ENCODE assay signal across 8 cellular contexts in the genomic region with DNA sequence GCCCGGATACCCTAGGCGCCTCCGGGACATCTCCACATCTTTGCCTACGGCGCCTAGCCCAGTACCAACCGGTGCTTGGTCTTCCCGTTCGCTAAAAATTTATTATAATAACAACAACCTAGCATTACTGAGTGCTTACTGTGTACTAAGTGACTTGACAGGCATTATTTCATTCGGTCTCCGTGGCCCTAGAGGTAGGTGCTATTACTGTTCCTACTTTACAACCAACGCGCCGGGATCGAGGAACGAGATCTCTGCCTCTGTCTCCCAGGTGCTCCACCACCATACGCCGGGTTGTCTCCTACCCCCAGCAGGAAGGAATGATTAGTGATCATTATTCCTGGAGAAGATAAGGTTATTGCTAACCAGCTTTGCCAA. TPM values are rescaled to one million over a fixed set of nuclear protein-coding genes. Genes with fewer than 3 reads are reported as not detected.
A peak's percentile ranks its signal among the peaks of the same experiment; 100 is the strongest.
DNase-seq lines count a peak whose midpoint lies in the region; ATAC-seq and FAIRE-seq lines count a peak whose summit lies in the region.

No MANE protein-coding gene starts in this region.

- no peak for DNase-seq in activated naive CD4-positive, alpha-beta T cell treated with Interleukin-2 at 50 U/mL for 16 hours
- DNase-seq in activated CD8-positive, alpha-beta memory T cell treated with anti-CD3 and anti-CD28 coated beads, Interleukin-2, amount 50 U/mL, for 48 hours, result peak; percentile 53
- DNase-seq in frontal cortex (ENCODE audit: low spot score in 2 of 2), result no peak
- DNase-seq in GM19240 (ENCODE audit: insufficient read length, low spot score), result no peak

- no peaks in the 10 kb centered on the region for H3K9me3 Mint-ChIP-seq in activated naive CD4-positive, alpha-beta T cell treated with anti-CD3 and anti-CD28 coated beads, Interleukin-2, amount 50 U/mL, for 24 hours

- H3K27ac Mint-ChIP-seq in activated naive CD4-positive, alpha-beta T cell treated with anti-CD3 and anti-CD28 coated beads, Interleukin-2, amount 50 U/mL, for 24 hours, result no peak overlapping the region

- peak overlapping the region; percentile 41 for H3K4me3 ChIP-seq in iPS-11a (ENCODE audit: low read depth, low read length)
- peak overlapping the region; percentile 55 to 89 (median 77) for H3K4me3 ChIP-seq in skin epidermis

- FAIRE-seq in frontal cortex (lab: Jason Lieb, UNC), result no peak

- H3K4me3 Mint-ChIP-seq in activated naive CD4-positive, alpha-beta T cell treated with anti-CD3 and anti-CD28 coated beads, Interleukin-2, amount 50 U/mL, for 24 hours, result peak overlapping the region; percentile 90

- peaks cover 8% of the 10 kb centered on the region for H3K27me3 Mint-ChIP-seq in activated naive CD4-positive, alpha-beta T cell treated with anti-CD3 and anti-CD28 coated beads, Interleukin-2, amount 50 U/mL, for 24 hours

- H3K27ac ChIP-seq in skin epidermis, result peak overlapping the region in 17 of 21 experiments; percentile 20 to 85 (median 74)

- H3K36me3 Mint-ChIP-seq in activated naive CD4-positive, alpha-beta T cell treated with anti-CD3 and anti-CD28 coated beads, Interleukin-2, amount 50 U/mL, for 24 hours, result no peaks in the 10 kb centered on the region

- ATAC-seq in HG03460 (IDR thresholded peaks at IDR 0.05; ENCODE audit: unreplicated experiment), result peak; percentile 12

- H3K4me1 Mint-ChIP-seq in activated naive CD4-positive, alpha-beta T cell treated with anti-CD3 and anti-CD28 coated beads, Interleukin-2, amount 50 U/mL, for 24 hours, result peaks cover 4% of the 10 kb centered on the region

RNA-seq across cellular contexts. Expression of a gene that starts 0.7 kb away (rescaled TPM):
- total RNA-seq in frontal cortex, result 57.5 TPM
